Comparison of ENCODE assay signal across 23 cellular contexts in genomic region chr3:78253860-78254259, GRCh38.
"Had no signal": no experiment of that assay in that cellular context is flagged by ENCODE, and none has a peak within 500 bp of the region (broad histone marks: within the 10 kb centered on the region; RNA-seq: fewer than 3 reads in every experiment).

No MANE protein-coding gene starts in this region.

- H3K27me3 ChIP-seq: esophagus muscularis mucosa, gastroesophageal sphincter, right lobe of liver, spleen, tibial artery, upper lobe of right lung, vagina had no signal

- H3K27ac ChIP-seq: epithelial cell of prostate, esophagus muscularis mucosa, gastroesophageal sphincter, left ventricle myocardium inferior, lower lobe of right lung, psoas muscle, right lobe of liver, spleen, tibial artery, upper lobe of right lung, vagina had no signal

- ATAC-seq: gastroesophageal sphincter; left cardiac atrium; lower lobe of right lung; psoas muscle; right lobe of liver; stimulated activated memory B cell treated with anti-CD40 and anti-IgM and Interleukin-4, amounts not matched to agents 10 μg/mL and 1 μg/mL and 100 μg/mL, for 72 hours; upper lobe of right lung had no signal

- DNase-seq: effector memory CD4-positive, alpha-beta T cell; glutamatergic neuron; immature natural killer cell; left cardiac atrium; left ventricle myocardium inferior; lower lobe of right lung; naive B cell; occipital lobe; psoas muscle; retina; right lobe of liver; spleen; stimulated activated CD4-positive, alpha-beta T cell treated with anti-CD3 and anti-CD28 coated beads, Interleukin-15, amount 100 ng/mL, for 24 hours; stimulated activated CD4-positive, alpha-beta T cell treated with anti-CD3 and anti-CD28 coated beads, Interleukin-1b, Interleukin-23, amount 100 ng/mL, for 48 hours; stimulated activated CD4-positive, alpha-beta T cell treated with anti-CD3 and anti-CD28 coated beads, Interleukin-4, amount 100 ng/mL, for 24 hours; tibial artery; upper lobe of right lung had no signal

- H3K36me3 ChIP-seq: esophagus muscularis mucosa, gastroesophageal sphincter, left ventricle myocardium inferior, lower lobe of right lung, right lobe of liver, spleen, tibial artery, upper lobe of right lung, vagina had no signal

- H3K4me3 ChIP-seq: esophagus muscularis mucosa, gastroesophageal sphincter, left ventricle myocardium inferior, lower lobe of right lung, psoas muscle, right lobe of liver, spleen, tibial artery, upper lobe of right lung, vagina had no signal

- H3K4me1 ChIP-seq: esophagus muscularis mucosa, gastroesophageal sphincter, left ventricle myocardium inferior, lower lobe of right lung, psoas muscle, right lobe of liver, spleen, upper lobe of right lung, vagina had no signal

- FAIRE-seq: keratinocyte had no signal

- H3K9me3 ChIP-seq: esophagus muscularis mucosa, gastroesophageal sphincter, left ventricle myocardium inferior, lower lobe of right lung, psoas muscle, right lobe of liver, tibial artery, upper lobe of right lung, vagina had no signal
